In the genomic region with DNA sequence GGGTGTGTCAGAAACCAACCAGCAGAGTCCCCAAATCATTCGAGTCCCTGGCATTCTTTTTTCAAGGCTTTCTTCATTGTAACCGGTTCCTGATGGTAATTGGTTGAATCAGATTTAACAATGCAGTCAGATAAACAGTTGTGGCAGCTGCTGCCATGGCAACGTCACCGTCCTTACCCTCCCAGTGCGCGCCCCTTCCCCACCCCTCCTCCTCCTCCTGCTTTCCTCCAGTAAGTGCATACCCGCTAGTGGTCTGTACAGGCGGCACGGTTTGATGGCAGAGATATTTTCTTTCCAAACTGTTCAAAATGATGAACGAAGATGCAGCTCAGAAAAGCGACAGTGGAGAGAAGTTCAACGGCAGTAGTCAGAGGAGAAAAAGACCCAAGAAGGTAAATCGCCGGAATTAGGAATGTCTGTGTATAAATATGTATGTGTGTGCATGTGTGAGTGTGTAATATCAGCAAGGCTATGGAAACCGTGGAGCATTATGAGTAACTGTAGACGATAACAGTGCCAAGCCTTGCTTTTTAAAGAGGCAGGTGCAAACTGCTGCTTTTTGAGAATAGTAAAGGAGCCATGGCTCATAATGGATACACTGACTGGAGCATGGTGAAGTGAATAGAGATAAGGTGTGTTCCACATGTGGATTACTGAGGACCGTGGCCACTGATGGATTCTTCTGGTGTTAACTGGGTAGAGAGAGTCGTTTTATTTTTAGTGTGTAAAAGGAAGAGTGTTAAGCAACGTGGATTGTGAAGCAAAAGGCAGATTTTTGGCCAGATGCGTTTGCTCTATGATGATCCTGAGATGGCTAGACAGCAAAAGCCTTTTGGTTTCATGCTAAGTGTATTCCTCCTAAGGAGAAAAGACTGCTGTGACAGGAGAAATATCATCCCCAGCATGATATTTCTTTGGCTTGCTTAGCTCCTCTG, we compare ENCODE assay signal across 9 cellular contexts. TPM values are rescaled to one million over a fixed set of nuclear protein-coding genes. Genes with fewer than 3 reads are reported as not detected.
DNase-seq lines count a peak whose midpoint lies in the region; ATAC-seq and TF ChIP-seq lines count a peak whose summit lies in the region.
"Had no signal": no experiment of that assay in that cellular context is flagged by ENCODE, and none has a peak within 500 bp of the region (broad histone marks: within the 10 kb centered on the region; RNA-seq: fewer than 3 reads in every experiment).

TSS of gene ANK2 (plus strand) at position 233 of the 935 bp plus-strand sequence. CDS start at position 309, 76 bp downstream.

- peaks cover 11% of the 10 kb centered on the region for H3K4me1 ChIP-seq in HEK293 (ENCODE audit: control insufficient read depth, insufficient read depth, low read length)
- no peaks in the 10 kb centered on the region for H3K4me1 ChIP-seq in RWPE2 (ENCODE audit: insufficient read depth, poor library complexity, severe bottlenecking)
- H3K4me1 ChIP-seq in left ventricle myocardium inferior, result peaks cover 22% of the 10 kb centered on the region

- H3K27me3 Mint-ChIP-seq in T-cell, result peaks cover 0 to 2% of the 10 kb centered on the region in 2 donors

- no peaks in the 10 kb centered on the region for H3K36me3 Mint-ChIP-seq in T-cell
- H3K36me3 Mint-ChIP-seq: activated naive CD8-positive, alpha-beta T cell treated with anti-CD3 and anti-CD28 coated beads, Interleukin-2, amount 10 ng/mL, durations not matched to agents 7 days and 5 days had no signal

- H3K36me3 ChIP-seq in HEK293 (ENCODE audit: control insufficient read depth in 2 of 2, insufficient read depth in 1 of 2, low read length in 2 of 2), result no peaks in the 10 kb centered on the region
- no peaks in the 10 kb centered on the region for H3K36me3 ChIP-seq in RWPE2 (ENCODE audit: low read depth)
- H3K36me3 ChIP-seq in left ventricle myocardium inferior, result no peaks in the 10 kb centered on the region

- H3K4me3 Mint-ChIP-seq in T-cell, result no peak within 1 kb of the TSS
- H3K4me3 Mint-ChIP-seq: activated naive CD8-positive, alpha-beta T cell treated with anti-CD3 and anti-CD28 coated beads, Interleukin-2, amount 10 ng/mL, durations not matched to agents 7 days and 5 days had no signal

- no peak within 1 kb of the TSS for H3K27ac Mint-ChIP-seq in T-cell
- H3K27ac Mint-ChIP-seq: activated naive CD8-positive, alpha-beta T cell treated with anti-CD3 and anti-CD28 coated beads, Interleukin-2, amount 10 ng/mL, durations not matched to agents 7 days and 5 days had no signal

- POLR2A ChIA-PET in HEK293 (lab: Yijun Ruan, JAX) (no interaction called here), T-cell (lab: Charles Lee) (no interaction called here)

- CTCF ChIA-PET in HEK293 (lab: Yijun Ruan, JAX) (no interaction called here), T-cell (lab: Charles Lee) (no interaction called here)

- DNase-seq in RWPE2 (ENCODE audit: low spot score), result no peak
- DNase-seq in left ventricle myocardium inferior, result no peak
- DNase-seq in renal cortical epithelial cell (ENCODE audit: low read depth), result peak; percentile 34
- DNase-seq in T-cell, result no peak
- DNase-seq in T1000 (lab: John Stamatoyannopoulos, UW), result no peak
- no peak for DNase-seq in activated CD8-positive, alpha-beta memory T cell treated with anti-CD3 and anti-CD28 coated beads, Interleukin-2, amount 50 U/mL, for 4 hours
- DNase-seq: activated naive CD8-positive, alpha-beta T cell treated with anti-CD3 and anti-CD28 coated beads, Interleukin-2, amount 10 ng/mL, durations not matched to agents 7 days and 5 days had no signal

- H3K27ac ChIP-seq in HEK293 (ENCODE audit: extremely low read depth, low read depth, low read length) (no peak within 1 kb of the TSS), RWPE2 (ENCODE audit: poor library complexity, severe bottlenecking) (no peak within 1 kb of the TSS), left ventricle myocardium inferior (replicated peaks) (no peak within 1 kb of the TSS)

- ATAC-seq in RWPE2 (ENCODE audit: low read depth) (0 out of 3 replicates have a peak, but pooled peaks have one; percentile 23), T-cell (replicated peaks in 1 of 4) (no peak), HG03439 (IDR thresholded peaks at IDR 0.05; ENCODE audit: unreplicated experiment) (no peak)

- intact Hi-C loops in left ventricle myocardium inferior (cut with micrococcal nuclease), result no loop called here

- no peaks in the 10 kb centered on the region for H3K4me1 Mint-ChIP-seq in T-cell
- H3K4me1 Mint-ChIP-seq: activated naive CD8-positive, alpha-beta T cell treated with anti-CD3 and anti-CD28 coated beads, Interleukin-2, amount 10 ng/mL, durations not matched to agents 7 days and 5 days had no signal

- TF ChIP-seq CTCF in HEK293 (tag by site-specific recombination; IDR thresholded peaks at IDR 0.05), result no peak
- TF ChIP-seq CTCF in RWPE2 (IDR thresholded peaks at IDR 0.05; ENCODE audit: poor library complexity, severe bottlenecking), result no peak
- no peak for TF ChIP-seq CTCF in left ventricle myocardium inferior (IDR thresholded peaks at IDR 0.05; ENCODE audit: borderline replicate concordance)

- H3K27me3 ChIP-seq in RWPE2 (ENCODE audit: insufficient read depth, poor library complexity, severe bottlenecking), result no peaks in the 10 kb centered on the region
- no peaks in the 10 kb centered on the region for H3K27me3 ChIP-seq in left ventricle myocardium inferior (ENCODE audit: low read depth)

- H3K4me3 ChIP-seq in HEK293 (ENCODE audit: low read depth, low read length), result peak within 1 kb of the TSS; percentile 18
- no peak within 1 kb of the TSS for H3K4me3 ChIP-seq in RWPE2 (ENCODE audit: severe bottlenecking)
- peak within 1 kb of the TSS; percentile 37 for H3K4me3 ChIP-seq in left ventricle myocardium inferior

- H3K9me3 Mint-ChIP-seq in T-cell, result no peaks in the 10 kb centered on the region
- H3K9me3 Mint-ChIP-seq: activated naive CD8-positive, alpha-beta T cell treated with anti-CD3 and anti-CD28 coated beads, Interleukin-2, amount 10 ng/mL, durations not matched to agents 7 days and 5 days had no signal

- H3K9me3 ChIP-seq in HEK293 (ENCODE audit: control insufficient read depth, insufficient read depth, low read depth, low read length), result no peaks in the 10 kb centered on the region
- H3K9me3 ChIP-seq in RWPE2 (ENCODE audit: severe bottlenecking), result no peaks in the 10 kb centered on the region
- no peaks in the 10 kb centered on the region for H3K9me3 ChIP-seq in left ventricle myocardium inferior (replicated peaks)

TF ChIP-seq in HEK293, 187 proteins besides CTCF, POLR2A, EP300 and RAD21 (continues in another document):
- no peak for TF ChIP-seq ZNF701 (tag by site-specific recombination; IDR thresholded peaks at IDR 0.05)
- no peak for TF ChIP-seq ZNF350 (tag by site-specific recombination; IDR thresholded peaks at IDR 0.05)
- peak; percentile 41; the same call in 1 of the 2 replicates for TF ChIP-seq ZNF335 (tag by site-specific recombination; conservative IDR thresholded peaks at IDR 0.05)
- no peak for TF ChIP-seq ZNF623 (tag by site-specific recombination; IDR thresholded peaks at IDR 0.05)
- TF ChIP-seq, protein P1, sequence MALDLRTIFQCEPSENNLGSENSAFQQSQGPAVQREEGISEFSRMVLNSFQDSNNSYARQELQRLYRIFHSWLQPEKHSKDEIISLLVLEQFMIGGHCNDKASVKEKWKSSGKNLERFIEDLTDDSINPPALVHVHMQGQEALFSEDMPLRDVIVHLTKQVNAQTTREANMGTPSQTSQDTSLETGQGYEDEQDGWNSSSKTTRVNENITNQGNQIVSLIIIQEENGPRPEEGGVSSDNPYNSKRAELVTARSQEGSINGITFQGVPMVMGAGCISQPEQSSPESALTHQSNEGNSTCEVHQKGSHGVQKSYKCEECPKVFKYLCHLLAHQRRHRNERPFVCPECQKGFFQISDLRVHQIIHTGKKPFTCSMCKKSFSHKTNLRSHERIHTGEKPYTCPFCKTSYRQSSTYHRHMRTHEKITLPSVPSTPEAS (tag by site-specific recombination; IDR thresholded peaks at IDR 0.05), result peak; percentile 74
- TF ChIP-seq ZBTB8A (tag by site-specific recombination; IDR thresholded peaks at IDR 0.05), result no peak
- no peak for TF ChIP-seq ZNF248 (tag by site-specific recombination; IDR thresholded peaks at IDR 0.05)
- TF ChIP-seq ZBTB1 (tag by site-specific recombination; IDR thresholded peaks at IDR 0.05), result no peak
- no peak for TF ChIP-seq PRDM1 (tag by site-specific recombination; IDR thresholded peaks at IDR 0.05)
- peak; percentile 24 for TF ChIP-seq ZBTB26 (tag by site-specific recombination; optimal IDR thresholded peaks at IDR 0.05)
- peak; percentile 57 for TF ChIP-seq ZNF600 (tag by site-specific recombination; IDR thresholded peaks at IDR 0.05)
- TF ChIP-seq ZNF146 (tag by site-specific recombination; IDR thresholded peaks at IDR 0.05), result no peak
- no peak for TF ChIP-seq ZNF292 (tag by site-specific recombination; IDR thresholded peaks at IDR 0.05; ENCODE audit: borderline replicate concordance, low read depth)
- TF ChIP-seq ZNF670 (tag by site-specific recombination; IDR thresholded peaks at IDR 0.05; ENCODE audit: low read depth), result no peak
- TF ChIP-seq ZNF777 (tag by site-specific recombination; IDR thresholded peaks at IDR 0.05; ENCODE audit: borderline replicate concordance), result no peak
- no peak for TF ChIP-seq ZFP69B (tag by site-specific recombination; IDR thresholded peaks at IDR 0.05)
- peak; percentile 40; the same call in 1 of the 2 replicates for TF ChIP-seq KLF10 (tag by site-specific recombination; IDR thresholded peaks at IDR 0.05)

RNA-seq across cellular contexts. Expression of gene ANK2, which starts in this region (rescaled TPM):
- total RNA-seq in left ventricle myocardium inferior (267 TPM), renal cortical epithelial cell (11.5 and 17.7 TPM in 2 replicates), T-cell (under 1 TPM in 4 of 5 donors, not detected in 1; 0.25 to 0.62 (median 0.31) TPM)

Comparison
In these comparisons a context has a peak if more than half of its experiments do, and no peak if none do; other contexts are left out.
1. RNA of gene ANK2 (total RNA-seq): 267 TPM in left ventricle myocardium inferior (single experiment); 11.5 to 17.7 TPM in renal cortical epithelial cell and 0.25 to 0.62 TPM in T-cell; every median in the first group is over 10 times any median in the second.